In genomic region chr2:61356261-61356957, GRCh38 we compare ENCODE assay signal across 1 cellular context.
TF ChIP-seq lines count a peak whose summit lies in the region.

No MANE protein-coding gene starts in this region.

TF ChIP-seq in HepG2, 621 proteins besides CTCF, POLR2A, EP300 and RAD21 (continued from another document and continues in another):
- no peak for TF ChIP-seq AKNA (CRISPR knock-in tag; IDR thresholded peaks at IDR 0.05; ENCODE audit: borderline replicate concordance)
- no peak for TF ChIP-seq ZNF264 (CRISPR knock-in tag; IDR thresholded peaks at IDR 0.05)
- no peak for TF ChIP-seq SMC3 (IDR thresholded peaks at IDR 0.05; ENCODE audit: low read length)
- TF ChIP-seq ZNF749 (CRISPR knock-in tag; IDR thresholded peaks at IDR 0.05; ENCODE audit: borderline replicate concordance) = no peak
- TF ChIP-seq ZNF784 (CRISPR knock-in tag; IDR thresholded peaks at IDR 0.05; ENCODE audit: borderline replicate concordance) = no peak
- no peak for TF ChIP-seq ZNF556 (CRISPR knock-in tag; IDR thresholded peaks at IDR 0.05; ENCODE audit: borderline replicate concordance)
- TF ChIP-seq NFYC (CRISPR knock-in tag; IDR thresholded peaks at IDR 0.05) = no peak
- no peak for TF ChIP-seq IRF9 (CRISPR knock-in tag; IDR thresholded peaks at IDR 0.05; ENCODE audit: borderline replicate concordance)
- no peak for TF ChIP-seq RCOR2 (CRISPR knock-in tag; IDR thresholded peaks at IDR 0.05)
- no peak for TF ChIP-seq MAFG (CRISPR knock-in tag; IDR thresholded peaks at IDR 0.05)
- peak; percentile 19; the same call in 1 of the 2 replicates for TF ChIP-seq TCF7 (IDR thresholded peaks at IDR 0.05; ENCODE audit: low read depth)
- TF ChIP-seq HOXA3 (CRISPR knock-in tag; IDR thresholded peaks at IDR 0.05) = 0 out of 2 replicates have a peak, but pooled peaks have one; percentile 21
- no peak for TF ChIP-seq TBP (CRISPR knock-in tag; IDR thresholded peaks at IDR 0.05)
- peak; percentile 67; the same call in 1 of the 2 replicates for TF ChIP-seq PPARG (CRISPR knock-in tag; conservative IDR thresholded peaks at IDR 0.05)
- TF ChIP-seq TMF1 (CRISPR knock-in tag; IDR thresholded peaks at IDR 0.05; ENCODE audit: low read depth) = no peak
- no peak for TF ChIP-seq PRDM10 (CRISPR knock-in tag; IDR thresholded peaks at IDR 0.05; ENCODE audit: low read depth)
- no peak for TF ChIP-seq GMEB2 (CRISPR knock-in tag; IDR thresholded peaks at IDR 0.05; ENCODE audit: low read depth)
- 0 out of 2 replicates have a peak, but pooled peaks have one; percentile 50 for TF ChIP-seq ZFP90 (CRISPR knock-in tag; IDR thresholded peaks at IDR 0.05; ENCODE audit: borderline replicate concordance)
- TF ChIP-seq ZNF646 (CRISPR knock-in tag; IDR thresholded peaks at IDR 0.05) = peak; percentile 50; the same call in 1 of the 2 replicates
- no peak for TF ChIP-seq NFKB2 (CRISPR knock-in tag; IDR thresholded peaks at IDR 0.05; ENCODE audit: borderline replicate concordance)
- no peak for TF ChIP-seq ZNF850 (CRISPR knock-in tag; conservative IDR thresholded peaks at IDR 0.05)
- no peak for TF ChIP-seq MYC (CRISPR knock-in tag; IDR thresholded peaks at IDR 0.05; ENCODE audit: borderline replicate concordance)
- TF ChIP-seq DPF2 (CRISPR knock-in tag; IDR thresholded peaks at IDR 0.05; ENCODE audit: borderline replicate concordance, low read depth) = peak; percentile 19; the same call in 1 of the 2 replicates
- peak; percentile 44 for TF ChIP-seq HNF4A (CRISPR knock-in tag; IDR thresholded peaks at IDR 0.05)
- TF ChIP-seq HCFC1 (IDR thresholded peaks at IDR 0.05; ENCODE audit: low read depth, low read length) = no peak
- no peak for TF ChIP-seq TAF1 (CRISPR knock-in tag; IDR thresholded peaks at IDR 0.05)
- no peak for TF ChIP-seq ZNF10 (CRISPR knock-in tag; IDR thresholded peaks at IDR 0.05; ENCODE audit: borderline replicate concordance, low read depth)
- no peak for TF ChIP-seq ZNF224 (CRISPR knock-in tag; IDR thresholded peaks at IDR 0.05)
- TF ChIP-seq FOXC1 (CRISPR knock-in tag; IDR thresholded peaks at IDR 0.05; ENCODE audit: borderline replicate concordance) = no peak
- TF ChIP-seq ZBTB42 (CRISPR knock-in tag; IDR thresholded peaks at IDR 0.05) = no peak
- TF ChIP-seq THAP11 (CRISPR knock-in tag; IDR thresholded peaks at IDR 0.05) = no peak
- peak; percentile 27; the same call in 1 of the 2 replicates for TF ChIP-seq GATAD2A (CRISPR knock-in tag; IDR thresholded peaks at IDR 0.05)
- TF ChIP-seq ZNF281 (CRISPR knock-in tag; IDR thresholded peaks at IDR 0.05; ENCODE audit: borderline replicate concordance) = no peak
- no peak for TF ChIP-seq ATF5 (CRISPR knock-in tag; IDR thresholded peaks at IDR 0.05; ENCODE audit: low read depth)
- TF ChIP-seq ZNF629 (CRISPR knock-in tag; conservative IDR thresholded peaks at IDR 0.05) = peak; percentile 19; the same call in 1 of the 2 replicates
- no peak for TF ChIP-seq AKAP8 (CRISPR knock-in tag; IDR thresholded peaks at IDR 0.05)
